ENCODE assay signal across 8 cellular contexts in the genomic region with DNA sequence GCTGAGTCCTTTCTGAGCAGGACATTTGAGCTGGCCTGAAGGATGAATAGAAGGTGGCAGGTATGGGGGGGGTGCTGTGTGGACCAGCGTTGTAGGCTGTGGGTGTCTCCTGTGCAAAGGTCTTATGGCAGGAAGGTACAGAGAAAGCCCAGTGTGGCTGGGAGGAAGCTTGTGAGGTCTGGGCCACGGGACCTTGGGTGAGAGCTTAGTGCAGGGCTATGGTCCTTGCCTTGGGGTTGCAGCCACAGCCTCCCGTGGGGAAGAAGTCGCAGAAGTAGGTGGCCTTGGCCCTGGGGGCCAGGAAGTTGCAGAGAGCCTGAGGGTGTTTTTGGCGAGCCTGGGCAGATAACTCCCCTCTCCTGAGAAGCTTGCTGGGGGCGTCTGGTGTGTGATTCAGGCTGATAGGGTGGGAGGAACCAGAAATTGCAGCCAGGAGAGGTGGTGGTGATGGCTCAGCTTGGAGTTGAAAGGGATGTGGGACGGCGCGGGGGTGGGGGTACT. TPM values are rescaled to one million over a fixed set of nuclear protein-coding genes. Genes with fewer than 3 reads are reported as not detected.
DNase-seq lines count a peak whose midpoint lies in the region; ATAC-seq and TF ChIP-seq lines count a peak whose summit lies in the region.

No MANE protein-coding gene starts in this region.

- TF ChIP-seq POLR2A in gastrocnemius medialis (IDR thresholded peaks at IDR 0.05), result no peak

- in situ Hi-C loops in gastrocnemius medialis (cut with MboI; ENCODE audit: low sequenced_read_pairs in 4 of 4), result no loop called here

- H3K4me1 Mint-ChIP-seq in WTC11, result peaks cover 58% of the 10 kb centered on the region

- CTCF ChIA-PET in A673 (lab: Charles Lee), result interaction anchor here (0.7 to 1.3 kb wide), 2 partner anchors 37 to 101 kb away, joined by 3 to 6 read pairs; no protein-coding TSS in a partner anchor
- CTCF ChIA-PET in WTC11 (lab: Charles Lee), result interaction anchor here (0.6 to 2.1 kb wide), 9 partner anchors 12 to 118 kb away, joined by 3 to 15 read pairs (median 4); no protein-coding TSS in a partner anchor

- intact Hi-C loops in A673 (cut with micrococcal nuclease; ENCODE audit: unreplicated experiment), result no loop called here
- intact Hi-C loops in gastrocnemius medialis (cut with DNase I; ENCODE audit: low total_unique reads), result no loop called here

- H3K4me3 ChIP-seq in A673 (ENCODE audit: low read depth, low read length, poor library complexity, severe bottlenecking) (peak overlapping the region; percentile 97), H7 (ENCODE audit: insufficient read depth, low read depth, low read length) (peak overlapping the region; percentile 93), gastrocnemius medialis (peak overlapping the region in 3 of 4 donors; percentile 53 to 63 (median 56))

- H3K36me3 Mint-ChIP-seq in WTC11, result peaks cover 10% of the 10 kb centered on the region; the same call in 1 of the 2 replicates

- H3K9me3 Mint-ChIP-seq in WTC11, result no peaks in the 10 kb centered on the region

- H3K27ac ChIP-seq in A673 (ENCODE audit: low read depth, low read length, poor library complexity, severe bottlenecking) (peak overlapping the region; percentile 85), gastrocnemius medialis (peak overlapping the region in 2 of 4 donors; percentile 7 to 12)

- H3K4me3 Mint-ChIP-seq in WTC11, result peak overlapping the region; percentile 95

- ATAC-seq in WTC11 (no peak), gastrocnemius medialis (no peak), HG02970 (IDR thresholded peaks at IDR 0.05; ENCODE audit: low FRiP score, unreplicated experiment) (no peak)

- H3K4me1 ChIP-seq in A673 (ENCODE audit: insufficient read depth, low read length, poor library complexity, severe bottlenecking) (peaks cover 41% of the 10 kb centered on the region), gastrocnemius medialis (peaks cover 3 to 35% of the 10 kb centered on the region in 2 donors)

- H3K9me3 ChIP-seq in A673 (ENCODE audit: low read depth, low read length, poor library complexity, severe bottlenecking) (no peaks in the 10 kb centered on the region), gastrocnemius medialis (no peaks in the 10 kb centered on the region)

- POLR2A ChIA-PET in A673 (lab: Charles Lee; ENCODE audit: low non-redundant PET), result interaction anchor here (0.6 to 1.0 kb wide), 3 partner anchors 19 to 342 kb away, joined by 3 to 13 read pairs (median 10); no protein-coding TSS in a partner anchor
- POLR2A ChIA-PET in WTC11 (lab: Charles Lee), result interaction anchor here (0.5 to 1.6 kb wide), 8 partner anchors 10 to 821 kb away, joined by 3 to 6 read pairs (median 3); no protein-coding TSS in a partner anchor

- no peaks in the 10 kb centered on the region for H3K36me3 ChIP-seq in A673 (ENCODE audit: insufficient read depth, low read length, poor library complexity, severe bottlenecking)
- no peaks in the 10 kb centered on the region for H3K36me3 ChIP-seq in H7 (replicated peaks; ENCODE audit: control insufficient read depth, insufficient read depth, low read length)
- no peaks in the 10 kb centered on the region for H3K36me3 ChIP-seq in gastrocnemius medialis

- peaks cover 17% of the 10 kb centered on the region for H3K27me3 Mint-ChIP-seq in WTC11 (ENCODE audit: low read depth)

- TF ChIP-seq CTCF in A673 (conservative IDR thresholded peaks at IDR 0.05; ENCODE audit: low read depth, low read length), result no peak
- TF ChIP-seq CTCF in WTC11 (IDR thresholded peaks at IDR 0.05), result no peak
- TF ChIP-seq CTCF in gastrocnemius medialis (IDR thresholded peaks at IDR 0.05 in 4 of 5, conservative IDR thresholded peaks at IDR 0.05 in 1 of 5), result no peak

- H3K27me3 ChIP-seq in A673 (replicated peaks; ENCODE audit: insufficient read depth, low read depth, low read length, poor library complexity), result no peaks in the 10 kb centered on the region
- H3K27me3 ChIP-seq in H7 (ENCODE audit: control insufficient read depth, insufficient read depth, low read length), result peaks cover 6% of the 10 kb centered on the region
- peaks cover 16 to 34% (median 31%) of the 10 kb centered on the region in 3 donors for H3K27me3 ChIP-seq in gastrocnemius medialis

- peak overlapping the region; percentile 77 for H3K27ac Mint-ChIP-seq in WTC11

- BruUV-seq in A673 (replicated peaks; lab: Mats Ljungman, UMichigan), result no TSS peak

- peak; percentile 85 for DNase-seq in A673 (ENCODE audit: low spot score)
- DNase-seq in H7, result peak; percentile 80
- DNase-seq in WTC11 (ENCODE audit: low spot score), result no peak
- DNase-seq in glomerular visceral epithelial cell (ENCODE audit: extremely low spot score), result peak; percentile 50
- no peak for DNase-seq in gastrocnemius medialis
- no peak for DNase-seq in DMS79 (lab: John Stamatoyannopoulos, UW)
- DNase-seq in activated CD8-positive, alpha-beta memory T cell treated with anti-CD3 and anti-CD28 coated beads for 24 hours, result no peak

TF ChIP-seq in WTC11, 78 proteins besides CTCF, POLR2A, EP300 and RAD21:
- TF ChIP-seq NR3C1 (CRISPR knock-in tag; conservative IDR thresholded peaks at IDR 0.05; ENCODE audit: low read depth) (no peak), PRRX2 (CRISPR knock-in tag; IDR thresholded peaks at IDR 0.05) (no peak), SOX15 (CRISPR knock-in tag; IDR thresholded peaks at IDR 0.05) (no peak), MXD4 (CRISPR knock-in tag; IDR thresholded peaks at IDR 0.05; ENCODE audit: borderline replicate concordance) (no peak), MYBL2 (CRISPR knock-in tag; IDR thresholded peaks at IDR 0.05) (no peak), GABPB1 (CRISPR knock-in tag; IDR thresholded peaks at IDR 0.05) (no peak), NR1H2 (CRISPR knock-in tag; IDR thresholded peaks at IDR 0.05) (no peak), ZBTB21 (CRISPR knock-in tag; IDR thresholded peaks at IDR 0.05; ENCODE audit: borderline replicate concordance) (no peak), NR2C2 (CRISPR knock-in tag; IDR thresholded peaks at IDR 0.05) (no peak)
- TF ChIP-seq, protein P1, sequence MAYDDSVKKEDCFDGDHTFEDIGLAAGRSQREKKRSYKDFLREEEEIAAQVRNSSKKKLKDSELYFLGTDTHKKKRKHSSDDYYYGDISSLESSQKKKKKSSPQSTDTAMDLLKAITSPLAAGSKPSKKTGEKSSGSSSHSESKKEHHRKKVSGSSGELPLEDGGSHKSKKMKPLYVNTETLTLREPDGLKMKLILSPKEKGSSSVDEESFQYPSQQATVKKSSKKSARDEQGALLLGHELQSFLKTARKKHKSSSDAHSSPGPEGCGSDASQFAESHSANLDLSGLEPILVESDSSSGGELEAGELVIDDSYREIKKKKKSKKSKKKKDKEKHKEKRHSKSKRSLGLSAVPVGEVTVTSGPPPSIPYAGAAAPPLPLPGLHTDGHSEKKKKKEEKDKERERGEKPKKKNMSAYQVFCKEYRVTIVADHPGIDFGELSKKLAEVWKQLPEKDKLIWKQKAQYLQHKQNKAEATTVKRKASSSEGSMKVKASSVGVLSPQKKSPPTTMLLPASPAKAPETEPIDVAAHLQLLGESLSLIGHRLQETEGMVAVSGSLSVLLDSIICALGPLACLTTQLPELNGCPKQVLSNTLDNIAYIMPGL (CRISPR knock-in tag; IDR thresholded peaks at IDR 0.05), result no peak
- TF ChIP-seq, protein P2, sequence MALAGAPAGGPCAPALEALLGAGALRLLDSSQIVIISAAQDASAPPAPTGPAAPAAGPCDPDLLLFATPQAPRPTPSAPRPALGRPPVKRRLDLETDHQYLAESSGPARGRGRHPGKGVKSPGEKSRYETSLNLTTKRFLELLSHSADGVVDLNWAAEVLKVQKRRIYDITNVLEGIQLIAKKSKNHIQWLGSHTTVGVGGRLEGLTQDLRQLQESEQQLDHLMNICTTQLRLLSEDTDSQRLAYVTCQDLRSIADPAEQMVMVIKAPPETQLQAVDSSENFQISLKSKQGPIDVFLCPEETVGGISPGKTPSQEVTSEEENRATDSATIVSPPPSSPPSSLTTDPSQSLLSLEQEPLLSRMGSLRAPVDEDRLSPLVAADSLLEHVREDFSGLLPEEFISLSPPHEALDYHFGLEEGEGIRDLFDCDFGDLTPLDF (CRISPR knock-in tag; IDR thresholded peaks at IDR 0.05), result no peak

RNA-seq across cellular contexts. Expression of a gene that starts 3.0 kb away (rescaled TPM):
- total RNA-seq in A673 (2021) (475 and 479 TPM in 2 replicates), WTC11 (2021) (459 to 481 TPM (median 480 TPM) in 3 replicates), gastrocnemius medialis (1 to 10 TPM; 1.6 to 4.7 (median 2.9) TPM)
- 725 and 892 TPM in 2 replicates for total RNA-seq in H7 (2014; rRNA removed; shearing (Covaris generic))

Comparison
In these comparisons a context has a peak if more than half of its experiments do, and no peak if none do; other contexts are left out.
1. DNase-seq: peak in A673 (single experiment), H7 (single experiment) and glomerular visceral epithelial cell (single experiment); none in WTC11 (single experiment), gastrocnemius medialis (0 of 2), DMS79 (single experiment) and activated CD8-positive, alpha-beta memory T cell treated with anti-CD3 and anti-CD28 coated beads for 24 hours (single experiment).
2. RNA of a gene that starts 3.0 kb away (total RNA-seq): 725 to 892 TPM in H7, 459 to 481 TPM in WTC11 and 475 to 479 TPM in A673; 1.6 to 4.7 TPM in gastrocnemius medialis; every median in the first group is over 10 times any median in the second.
3. Peak in every context shown above with its lines, with median percentiles within 50 percentile points of each other: H3K4me3 ChIP-seq.